ENCODE assay signal across 1 cellular context in genomic region chr1:53190210-53190611, GRCh38.
TF ChIP-seq lines count a peak whose summit lies in the region.

No MANE protein-coding gene starts in this region.

TF ChIP-seq in HepG2, 621 proteins besides CTCF, POLR2A, EP300 and RAD21 (continued from another document):
- 0 out of 2 replicates have a peak, but pooled peaks have one; percentile 20 for TF ChIP-seq ZGPAT (CRISPR knock-in tag; IDR thresholded peaks at IDR 0.05)
